Comparison of ENCODE assay signal across 23 cellular contexts in the genomic region with DNA sequence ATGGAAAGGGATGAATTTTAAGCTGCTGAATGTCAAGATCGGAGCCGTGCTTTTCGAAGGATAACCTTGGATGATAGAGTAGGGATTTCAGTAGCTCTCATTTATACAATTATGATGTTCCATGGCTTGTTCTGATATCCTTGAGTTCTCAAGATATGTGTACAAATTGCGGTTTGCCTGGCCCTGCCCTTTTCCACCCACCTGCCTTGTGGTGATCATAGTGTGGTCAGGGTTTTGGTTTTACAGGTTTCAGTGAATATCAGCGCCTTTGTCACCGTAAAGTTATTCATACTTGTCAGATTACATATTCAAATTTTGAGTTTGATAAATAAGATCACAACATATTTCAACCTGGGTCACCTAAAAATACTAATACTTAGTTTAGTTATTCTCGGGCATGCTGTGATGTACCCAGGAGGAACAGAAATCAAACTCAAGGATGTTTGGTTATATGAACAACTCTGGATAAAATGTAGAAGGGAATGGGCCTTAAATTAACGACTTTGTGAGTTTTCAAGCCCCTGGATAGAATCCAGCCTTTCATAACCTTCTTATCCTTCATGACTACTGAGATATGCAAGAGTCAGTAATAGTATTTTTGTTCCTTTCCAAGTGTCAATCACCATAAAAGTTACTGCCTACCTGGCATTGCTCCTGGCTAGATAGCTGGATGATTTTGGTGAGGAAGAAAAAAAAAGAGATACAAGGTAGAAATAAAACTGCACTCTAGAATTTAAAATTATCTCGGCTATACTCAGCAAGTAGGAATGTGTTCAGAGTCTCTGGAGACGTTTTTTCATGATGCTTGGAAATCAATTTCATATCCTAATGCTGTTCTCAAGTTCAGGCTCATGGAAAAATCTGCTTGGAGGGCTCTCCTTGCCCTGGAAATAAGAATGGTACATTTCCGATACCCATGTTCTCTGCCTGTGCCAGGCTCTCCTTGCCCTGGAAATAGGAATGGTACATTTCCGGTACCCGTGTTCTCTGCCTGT.
DNase-seq lines count a peak whose midpoint lies in the region; ATAC-seq lines count a peak whose summit lies in the region.
"Had no signal": no experiment of that assay in that cellular context is flagged by ENCODE, and none has a peak within 500 bp of the region (broad histone marks: within the 10 kb centered on the region; RNA-seq: fewer than 3 reads in every experiment).

No MANE protein-coding gene starts in this region.

- H3K4me3 Mint-ChIP-seq in activated CD4-positive, alpha-beta T cell treated with anti-CD3 and anti-CD28 coated beads for 36 hours, result no peak overlapping the region
- H3K4me3 Mint-ChIP-seq: activated naive CD4-positive, alpha-beta T cell treated with anti-CD3 and anti-CD28 coated beads, Interleukin-2, amount 50 U/mL, for 24 hours; activated T-cell treated with anti-CD3 and anti-CD28 coated beads, Interleukin-2, amount 50 U/mL, for 72 hours; memory B cell; stimulated activated naive CD8-positive, alpha-beta T cell treated with anti-CD3 and anti-CD28 coated beads, Interleukin-15, Interleukin-2, amounts not matched to agents 100 ng/mL and 50 ng/mL, for 24 hours had no signal

- no peak overlapping the region for H3K4me3 ChIP-seq in aorta (ENCODE audit: low read length in 2 of 2)
- H3K4me3 ChIP-seq: dorsolateral prefrontal cortex, psoas muscle, tibial nerve had no signal

- H3K27ac ChIP-seq in aorta (ENCODE audit: low read depth in 1 of 2, low read length in 2 of 2), result no peak overlapping the region
- H3K27ac ChIP-seq: 22Rv1, dorsolateral prefrontal cortex, psoas muscle, RWPE1 had no signal

- peak; percentile 46 for DNase-seq in activated CD4-positive, alpha-beta T cell treated with anti-CD3 and anti-CD28 coated beads for 36 hours
- no peak for DNase-seq in activated CD4-positive, alpha-beta T cell treated with anti-CD3 and anti-CD28 coated beads, Interleukin-2, amount 50 U/mL, for 1 hour
- DNase-seq in stimulated activated CD4-positive, alpha-beta T cell treated with anti-CD3 and anti-CD28 coated beads, Interleukin-1b, Interleukin-23, amount 100 ng/mL, for 48 hours, result peak; percentile 33
- DNase-seq in stimulated activated CD4-positive, alpha-beta T cell treated with anti-CD3 and anti-CD28 coated beads, Interleukin-4, amount 100 ng/mL, for 1 hour, result no peak
- DNase-seq in left ventricle myocardium superior (no peak), aorta (no peak), HPDE6-E6E7 (ENCODE audit: extremely low spot score) (no peak)
- DNase-seq: dorsolateral prefrontal cortex, EL, glutamatergic neuron, NCI-H2081 treated with DMSO at 0.1 percent for 48 hours, NCI-H345, NCI-H748 treated with DMSO at 0.1 percent for 48 hours, psoas muscle, small intestine had no signal

- POLR2A ChIA-PET in activated CD4-positive, alpha-beta T cell treated with anti-CD3 and anti-CD28 coated beads for 36 hours (lab: Charles Lee), result interaction anchor here (0.6 kb wide), 1 partner anchor 1152 kb away, joined by 3 read pairs; no protein-coding TSS in a partner anchor

- peaks cover 11% of the 10 kb centered on the region for H3K27me3 Mint-ChIP-seq in activated CD4-positive, alpha-beta T cell treated with anti-CD3 and anti-CD28 coated beads for 36 hours

- H3K27ac Mint-ChIP-seq in activated CD4-positive, alpha-beta T cell treated with anti-CD3 and anti-CD28 coated beads for 36 hours, result no peak overlapping the region
- H3K27ac Mint-ChIP-seq: activated naive CD4-positive, alpha-beta T cell treated with anti-CD3 and anti-CD28 coated beads, Interleukin-2, amount 50 U/mL, for 24 hours; activated T-cell treated with anti-CD3 and anti-CD28 coated beads, Interleukin-2, amount 50 U/mL, for 72 hours; memory B cell; stimulated activated naive CD8-positive, alpha-beta T cell treated with anti-CD3 and anti-CD28 coated beads, Interleukin-15, Interleukin-2, amounts not matched to agents 100 ng/mL and 50 ng/mL, for 24 hours had no signal

- CTCF ChIA-PET in activated CD4-positive, alpha-beta T cell treated with anti-CD3 and anti-CD28 coated beads for 36 hours (lab: Charles Lee), result interaction anchor here (0.8 to 2.1 kb wide), 3 partner anchors 9 to 627 kb away, joined by 3 to 6 read pairs (median 3); no protein-coding TSS in a partner anchor

- no peaks in the 10 kb centered on the region for H3K36me3 Mint-ChIP-seq in activated CD4-positive, alpha-beta T cell treated with anti-CD3 and anti-CD28 coated beads for 36 hours (ENCODE audit: low read depth)
- H3K36me3 Mint-ChIP-seq: activated naive CD4-positive, alpha-beta T cell treated with anti-CD3 and anti-CD28 coated beads, Interleukin-2, amount 50 U/mL, for 24 hours; memory B cell had no signal

- intact Hi-C loops in activated CD4-positive, alpha-beta T cell treated with anti-CD3 and anti-CD28 coated beads for 36 hours (cut with DNase I, micrococcal nuclease), result loop anchor here in 1 of 2 experiments (2.0 kb wide), 1 partner anchor 186 kb away; no protein-coding TSS in a partner anchor
- intact Hi-C loops in left ventricle myocardium superior (cut with micrococcal nuclease), result no loop called here
- intact Hi-C loops in aorta (cut with DNase I), result loop anchor here (5.0 to 10.0 kb wide), 3 partner anchors 182 to 1225 kb away; no protein-coding TSS in a partner anchor

- no peaks in the 10 kb centered on the region for H3K36me3 ChIP-seq in aorta (ENCODE audit: control insufficient read depth in 1 of 2, insufficient read depth in 2 of 2, low read length in 1 of 2)
- H3K36me3 ChIP-seq: tibial nerve had no signal

- H3K9me3 Mint-ChIP-seq in activated CD4-positive, alpha-beta T cell treated with anti-CD3 and anti-CD28 coated beads for 36 hours (ENCODE audit: low read depth), result no peaks in the 10 kb centered on the region
- H3K9me3 Mint-ChIP-seq: activated naive CD4-positive, alpha-beta T cell treated with anti-CD3 and anti-CD28 coated beads, Interleukin-2, amount 50 U/mL, for 24 hours; activated T-cell treated with anti-CD3 and anti-CD28 coated beads, Interleukin-2, amount 50 U/mL, for 72 hours; memory B cell; stimulated activated naive CD8-positive, alpha-beta T cell treated with anti-CD3 and anti-CD28 coated beads, Interleukin-15, Interleukin-2, amounts not matched to agents 100 ng/mL and 50 ng/mL, for 24 hours had no signal

- ATAC-seq in activated CD4-positive, alpha-beta T cell treated with anti-CD3 and anti-CD28 coated beads for 36 hours, result no peak
- ATAC-seq in left ventricle myocardium superior (peak; percentile 33), aorta (ENCODE audit: low FRiP score) (peak; percentile 41), GM21786 (IDR thresholded peaks at IDR 0.05; ENCODE audit: unreplicated experiment) (no peak)

- no peaks in the 10 kb centered on the region for H3K4me1 ChIP-seq in aorta (ENCODE audit: control insufficient read depth in 1 of 2, insufficient read depth in 2 of 2, low read length in 2 of 2)

- peaks cover 10% of the 10 kb centered on the region for H3K4me1 Mint-ChIP-seq in activated CD4-positive, alpha-beta T cell treated with anti-CD3 and anti-CD28 coated beads for 36 hours
- H3K4me1 Mint-ChIP-seq: memory B cell had no signal

- WGBS in aorta, 2 donors, result 57 to 60% methylated on average over 13 of the region's 13 CpGs

- no peaks in the 10 kb centered on the region for H3K9me3 ChIP-seq in aorta (ENCODE audit: control insufficient read depth, low read length)
- H3K9me3 ChIP-seq: psoas muscle, tibial nerve had no signal

- no peaks in the 10 kb centered on the region for H3K27me3 ChIP-seq in aorta (ENCODE audit: control insufficient read depth in 1 of 2, insufficient read depth in 2 of 2, low read length in 1 of 2)
- H3K27me3 ChIP-seq: dorsolateral prefrontal cortex, tibial nerve had no signal

Comparison
In these comparisons a context has a peak if more than half of its experiments do, and no peak if none do; other contexts are left out.
1. DNase-seq: peak in activated CD4-positive, alpha-beta T cell treated with anti-CD3 and anti-CD28 coated beads for 36 hours (single experiment) and stimulated activated CD4-positive, alpha-beta T cell treated with anti-CD3 and anti-CD28 coated beads, Interleukin-1b, Interleukin-23, amount 100 ng/mL, for 48 hours (single experiment); none in activated CD4-positive, alpha-beta T cell treated with anti-CD3 and anti-CD28 coated beads, Interleukin-2, amount 50 U/mL, for 1 hour (single experiment), stimulated activated CD4-positive, alpha-beta T cell treated with anti-CD3 and anti-CD28 coated beads, Interleukin-4, amount 100 ng/mL, for 1 hour (single experiment), left ventricle myocardium superior (single experiment), aorta (0 of 2) and HPDE6-E6E7 (single experiment).
2. ATAC-seq: peak in left ventricle myocardium superior (single experiment) and aorta (single experiment); none in activated CD4-positive, alpha-beta T cell treated with anti-CD3 and anti-CD28 coated beads for 36 hours (single experiment) and GM21786 (single experiment).